16 cellular contexts compared by ENCODE assay signal in the genomic region with DNA sequence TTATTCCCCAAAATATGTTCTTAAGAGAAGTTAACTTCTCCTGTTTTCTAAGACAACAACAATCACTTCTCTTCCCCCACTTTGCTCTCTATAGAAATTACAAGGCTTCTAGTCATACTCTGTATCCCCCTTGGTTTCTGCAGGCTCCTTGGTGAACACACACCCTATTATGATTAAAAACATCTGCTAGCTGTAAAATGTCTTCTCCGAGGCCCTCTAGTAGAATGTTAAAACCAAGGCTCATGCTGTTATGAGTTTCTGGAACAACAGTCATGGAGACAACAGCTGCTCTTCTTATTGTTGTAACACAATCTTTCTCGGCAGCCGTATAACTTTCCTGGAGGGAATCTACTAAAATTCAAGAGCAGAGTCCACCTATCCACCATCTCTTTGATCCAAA.
A peak's percentile ranks its signal among the peaks of the same experiment; 100 is the strongest.
DNase-seq lines count a peak whose midpoint lies in the region; FAIRE-seq and TF ChIP-seq lines count a peak whose summit lies in the region.
"Had no signal": no experiment of that assay in that cellular context is flagged by ENCODE, and none has a peak within 500 bp of the region (broad histone marks: within the 10 kb centered on the region; RNA-seq: fewer than 3 reads in every experiment).

No MANE protein-coding gene starts in this region.

- no peaks in the 10 kb centered on the region for H3K27me3 ChIP-seq in testis

- peaks cover 3% of the 10 kb centered on the region for H3K27me3 Mint-ChIP-seq in brain

- no peaks in the 10 kb centered on the region for H3K36me3 Mint-ChIP-seq in brain

- H3K27ac ChIP-seq in testis = no peak overlapping the region

- TF ChIP-seq POLR2A in lower leg skin (IDR thresholded peaks at IDR 0.05) (no peak), testis (IDR thresholded peaks at IDR 0.05) (no peak)

- TF ChIP-seq CTCF in brain (conservative IDR thresholded peaks at IDR 0.05) (no peak), lower leg skin (IDR thresholded peaks at IDR 0.05) (no peak), testis (IDR thresholded peaks at IDR 0.05) (no peak)

- intact Hi-C loops in lower leg skin (cut with DNase I; ENCODE audit: low total_unique reads) = no loop called here
- intact Hi-C loops in testis (cut with DNase I; ENCODE audit: low total_unique reads) = no loop called here

- FAIRE-seq in urothelium cell line (lab: Jason Lieb, UNC) = peak; percentile 5

- WGBS in lower leg skin, 2 donors = 65 to 69% methylated on average over 3 of the region's 3 CpGs
- WGBS in testis, 2 donors = 71 to 75% methylated on average over 3 of the region's 3 CpGs

- H3K4me3 ChIP-seq in lower leg skin (ENCODE audit: low read depth, poor library complexity, severe bottlenecking) = peak overlapping the region; percentile 8
- H3K4me3 ChIP-seq in testis = no peak overlapping the region

- H3K4me3 Mint-ChIP-seq in brain = no peak overlapping the region
- H3K4me3 Mint-ChIP-seq: B cell had no signal

- peak overlapping the region in 3 of 5 experiments; percentile 16 to 76 (median 71) for H3K27ac Mint-ChIP-seq in brain
- H3K27ac Mint-ChIP-seq: B cell had no signal

- peaks cover 10% of the 10 kb centered on the region for H3K4me1 Mint-ChIP-seq in brain
- H3K4me1 Mint-ChIP-seq: B cell had no signal

- peaks cover 0 to 7% (median 4%) of the 10 kb centered on the region in 5 experiments for H3K9me3 Mint-ChIP-seq in brain

- H3K9me3 ChIP-seq in testis = no peaks in the 10 kb centered on the region
- H3K9me3 ChIP-seq: SK-N-SH had no signal

- no peaks in the 10 kb centered on the region for H3K4me1 ChIP-seq in testis

- DNase-seq in GM03348 (ENCODE audit: low spot score) = peak; percentile 72
- no peak for DNase-seq in lower leg skin (ENCODE audit: low spot score in 2 of 2)
- no peak for DNase-seq in urothelium cell line (ENCODE audit: low spot score)
- no peak for DNase-seq in NCI-H1694 treated with DMSO at 0.1 percent for 48 hours (lab: John Stamatoyannopoulos, UW)
- no peak for DNase-seq in testis
- DNase-seq in hippocampal formation (lab: John Stamatoyannopoulos, UW) = no peak
- DNase-seq: DMS79 treated with DMSO at 0.1 percent for 48 hours, NCI-H1092 treated with DMSO at 0.1 percent for 48 hours, NCI-H2227 treated with DMSO at 0.1 percent for 48 hours, NCI-H510A treated with DMSO at 0.1 percent for 48 hours, NCI-H774, OCI-M1, Right ventricle myocardium superior, SK-N-SH had no signal

- no peaks in the 10 kb centered on the region for H3K36me3 ChIP-seq in testis (ENCODE audit: low read depth, missing control alignments)
